In the genomic region with DNA sequence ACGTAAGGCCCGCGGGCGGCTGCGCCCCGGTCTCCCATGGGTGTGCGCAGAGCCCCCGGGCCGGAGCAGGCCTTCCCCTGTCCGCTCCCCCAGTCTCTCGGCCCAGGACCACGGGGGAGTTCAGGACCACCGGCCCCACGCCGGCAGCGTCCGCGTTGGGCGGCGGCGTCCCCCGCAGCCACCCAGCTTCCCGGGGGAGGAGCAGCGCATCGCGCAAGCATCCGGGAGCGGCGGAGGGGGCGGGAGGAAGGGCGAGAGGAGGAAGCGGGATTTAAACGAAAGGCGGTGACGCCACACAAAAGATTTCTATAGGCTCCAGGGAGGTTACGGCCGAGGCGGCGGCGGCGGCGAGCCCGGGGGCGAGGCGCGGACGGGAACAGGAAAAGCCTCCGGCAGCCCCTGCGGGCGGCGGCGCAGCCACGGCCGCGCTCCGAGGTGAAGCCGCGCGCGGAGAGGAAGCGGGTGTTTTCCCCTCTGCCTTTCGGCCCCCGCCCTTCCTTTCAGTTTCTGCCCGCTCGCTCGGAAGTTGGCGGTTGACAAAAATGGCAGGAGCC, we compare ENCODE assay signal across 1 cellular context.
A peak's percentile ranks its signal among the peaks of the same experiment; 100 is the strongest.
TF ChIP-seq lines count a peak whose summit lies in the region.

A gene (plus strand): TSS at position 298 of the 554 bp plus-strand sequence. CDS start 1,349 bp downstream, outside the sequence.

TF ChIP-seq in HepG2, 621 proteins besides CTCF, POLR2A, EP300 and RAD21 (continued from another document and continues in another):
- TF ChIP-seq, protein P1, sequence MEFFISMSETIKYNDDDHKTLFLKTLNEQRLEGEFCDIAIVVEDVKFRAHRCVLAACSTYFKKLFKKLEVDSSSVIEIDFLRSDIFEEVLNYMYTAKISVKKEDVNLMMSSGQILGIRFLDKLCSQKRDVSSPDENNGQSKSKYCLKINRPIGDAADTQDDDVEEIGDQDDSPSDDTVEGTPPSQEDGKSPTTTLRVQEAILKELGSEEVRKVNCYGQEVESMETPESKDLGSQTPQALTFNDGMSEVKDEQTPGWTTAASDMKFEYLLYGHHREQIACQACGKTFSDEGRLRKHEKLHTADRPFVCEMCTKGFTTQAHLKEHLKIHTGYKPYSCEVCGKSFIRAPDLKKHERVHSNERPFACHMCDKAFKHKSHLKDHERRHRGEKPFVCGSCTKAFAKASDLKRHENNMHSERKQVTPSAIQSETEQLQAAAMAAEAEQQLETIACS (CRISPR knock-in tag; IDR thresholded peaks at IDR 0.05) = peak; percentile 34; the same call in 1 of the 2 replicates
- TF ChIP-seq ZNF777 (CRISPR knock-in tag; IDR thresholded peaks at IDR 0.05) = no peak; the same call in 1 of the 2 replicates
- TF ChIP-seq NFATC3 (CRISPR knock-in tag; IDR thresholded peaks at IDR 0.05) = no peak
- TF ChIP-seq, protein P2, sequence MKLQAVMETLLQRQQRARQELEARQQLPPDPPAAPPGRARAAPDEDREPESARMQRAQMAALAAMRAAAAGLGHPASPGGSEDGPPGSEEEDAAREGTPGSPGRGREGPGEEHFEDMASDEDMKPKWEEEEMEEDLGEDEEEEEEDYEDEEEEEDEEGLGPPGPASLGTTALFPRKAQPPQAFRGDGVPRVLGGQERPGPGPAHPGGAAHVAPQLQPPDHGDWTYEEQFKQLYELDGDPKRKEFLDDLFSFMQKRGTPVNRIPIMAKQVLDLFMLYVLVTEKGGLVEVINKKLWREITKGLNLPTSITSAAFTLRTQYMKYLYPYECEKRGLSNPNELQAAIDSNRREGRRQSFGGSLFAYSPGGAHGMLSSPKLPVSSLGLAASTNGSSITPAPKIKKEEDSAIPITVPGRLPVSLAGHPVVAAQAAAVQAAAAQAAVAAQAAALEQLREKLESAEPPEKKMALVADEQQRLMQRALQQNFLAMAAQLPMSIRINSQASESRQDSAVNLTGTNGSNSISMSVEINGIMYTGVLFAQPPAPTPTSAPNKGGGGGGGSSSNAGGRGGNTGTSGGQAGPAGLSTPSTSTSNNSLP (IDR thresholded peaks at IDR 0.05; ENCODE audit: low read depth, low read length) = no peak
- TF ChIP-seq MATR3 (CRISPR knock-in tag; IDR thresholded peaks at IDR 0.05) = no peak
- no peak for TF ChIP-seq FLYWCH1 (CRISPR knock-in tag; IDR thresholded peaks at IDR 0.05)
- 0 out of 2 replicates have a peak, but pooled peaks have one; percentile 32 for TF ChIP-seq ZSCAN31 (CRISPR knock-in tag; IDR thresholded peaks at IDR 0.05; ENCODE audit: low read depth)
- no peak for TF ChIP-seq U2AF1 (optimal IDR thresholded peaks at IDR 0.05; ENCODE audit: low read depth, low read length)
- no peak for TF ChIP-seq TEAD2 (CRISPR knock-in tag; IDR thresholded peaks at IDR 0.05)
- no peak for TF ChIP-seq NFE2 (CRISPR knock-in tag; IDR thresholded peaks at IDR 0.05)
- TF ChIP-seq ZNF441 (CRISPR knock-in tag; IDR thresholded peaks at IDR 0.05; ENCODE audit: borderline replicate concordance) = no peak; the same call in 1 of the 2 replicates
- TF ChIP-seq DR1 (CRISPR knock-in tag; IDR thresholded peaks at IDR 0.05) = peak; percentile 46; the same call in 1 of the 2 replicates
- TF ChIP-seq, protein P3, sequence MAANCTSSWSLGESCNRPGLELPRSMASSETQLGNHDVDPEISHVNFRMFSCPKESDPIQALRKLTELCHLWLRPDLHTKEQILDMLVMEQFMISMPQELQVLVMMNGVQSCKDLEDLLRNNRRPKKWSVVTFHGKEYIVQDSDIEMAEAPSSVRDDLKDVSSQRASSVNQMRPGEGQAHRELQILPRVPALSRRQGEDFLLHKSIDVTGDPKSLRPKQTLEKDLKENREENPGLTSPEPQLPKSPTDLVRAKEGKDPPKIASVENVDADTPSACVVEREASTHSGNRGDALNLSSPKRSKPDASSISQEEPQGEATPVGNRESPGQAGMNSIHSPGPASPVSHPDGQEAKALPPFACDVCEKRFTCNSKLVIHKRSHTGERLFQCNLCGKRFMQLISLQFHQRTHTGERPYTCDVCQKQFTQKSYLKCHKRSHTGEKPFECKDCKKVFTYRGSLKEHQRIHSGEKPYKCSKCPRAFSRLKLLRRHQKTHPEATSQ (CRISPR knock-in tag; IDR thresholded peaks at IDR 0.05; ENCODE audit: borderline replicate concordance) = no peak; the same call in 1 of the 2 replicates
- TF ChIP-seq GABPA (IDR thresholded peaks at IDR 0.05; ENCODE audit: low read depth, low read length) = peak; percentile 46
- peak; percentile 54; the same call in 1 of the 2 replicates for TF ChIP-seq GABPA (CRISPR knock-in tag; IDR thresholded peaks at IDR 0.05; ENCODE audit: low read depth)
- TF ChIP-seq, protein P4, sequence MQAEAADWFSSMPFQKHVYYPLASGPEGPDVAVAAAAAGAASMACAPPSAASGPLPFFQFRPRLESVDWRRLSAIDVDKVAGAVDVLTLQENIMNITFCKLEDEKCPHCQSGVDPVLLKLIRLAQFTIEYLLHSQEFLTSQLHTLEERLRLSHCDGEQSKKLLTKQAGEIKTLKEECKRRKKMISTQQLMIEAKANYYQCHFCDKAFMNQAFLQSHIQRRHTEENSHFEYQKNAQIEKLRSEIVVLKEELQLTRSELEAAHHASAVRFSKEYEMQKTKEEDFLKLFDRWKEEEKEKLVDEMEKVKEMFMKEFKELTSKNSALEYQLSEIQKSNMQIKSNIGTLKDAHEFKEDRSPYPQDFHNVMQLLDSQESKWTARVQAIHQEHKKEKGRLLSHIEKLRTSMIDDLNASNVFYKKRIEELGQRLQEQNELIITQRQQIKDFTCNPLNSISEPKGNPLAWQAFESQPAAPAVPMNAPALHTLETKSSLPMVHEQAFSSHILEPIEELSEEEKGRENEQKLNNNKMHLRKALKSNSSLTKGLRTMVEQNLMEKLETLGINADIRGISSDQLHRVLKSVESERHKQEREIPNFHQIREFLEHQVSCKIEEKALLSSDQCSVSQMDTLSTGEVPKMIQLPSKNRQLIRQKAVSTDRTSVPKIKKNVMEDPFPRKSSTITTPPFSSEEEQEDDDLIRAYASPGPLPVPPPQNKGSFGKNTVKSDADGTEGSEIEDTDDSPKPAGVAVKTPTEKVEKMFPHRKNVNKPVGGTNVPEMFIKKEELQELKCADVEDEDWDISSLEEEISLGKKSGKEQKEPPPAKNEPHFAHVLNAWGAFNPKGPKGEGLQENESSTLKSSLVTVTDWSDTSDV (CRISPR knock-in tag; IDR thresholded peaks at IDR 0.05) = no peak; the same call in 1 of the 2 replicates
- no peak for TF ChIP-seq SCMH1 (CRISPR knock-in tag; IDR thresholded peaks at IDR 0.05; ENCODE audit: borderline replicate concordance)
- TF ChIP-seq KLF15 (CRISPR knock-in tag; IDR thresholded peaks at IDR 0.05; ENCODE audit: borderline replicate concordance) = no peak
- TF ChIP-seq, protein P5, sequence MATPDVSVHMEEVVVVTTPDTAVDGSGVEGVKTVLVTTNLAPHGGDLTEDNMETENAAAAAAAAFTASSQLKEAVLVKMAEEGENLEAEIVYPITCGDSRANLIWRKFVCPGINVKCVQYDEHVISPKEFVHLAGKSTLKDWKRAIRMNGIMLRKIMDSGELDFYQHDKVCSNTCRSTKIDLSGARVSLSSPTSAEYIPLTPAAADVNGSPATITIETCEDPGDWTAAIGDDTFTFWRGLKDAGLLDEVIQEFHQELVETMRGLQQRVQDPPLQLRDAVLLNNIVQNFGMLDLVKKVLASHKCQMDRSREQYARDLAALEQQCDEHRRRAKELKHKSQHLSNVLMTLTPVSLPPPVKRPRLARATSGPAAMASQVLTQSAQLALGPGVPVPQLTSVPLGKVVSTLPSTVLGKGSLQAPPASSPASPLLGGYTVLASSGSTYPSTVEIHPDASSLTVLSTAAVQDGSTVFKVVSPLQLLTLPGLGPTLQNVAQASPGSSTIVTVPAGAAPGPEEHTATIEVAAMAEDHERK (CRISPR knock-in tag; IDR thresholded peaks at IDR 0.05; ENCODE audit: low read depth) = no peak
- no peak for TF ChIP-seq PCBP2 (optimal IDR thresholded peaks at IDR 0.05; ENCODE audit: low read depth, low read length, poor library complexity, severe bottlenecking)
- TF ChIP-seq ARNTL (CRISPR knock-in tag; IDR thresholded peaks at IDR 0.05) = no peak
- TF ChIP-seq, protein P6, sequence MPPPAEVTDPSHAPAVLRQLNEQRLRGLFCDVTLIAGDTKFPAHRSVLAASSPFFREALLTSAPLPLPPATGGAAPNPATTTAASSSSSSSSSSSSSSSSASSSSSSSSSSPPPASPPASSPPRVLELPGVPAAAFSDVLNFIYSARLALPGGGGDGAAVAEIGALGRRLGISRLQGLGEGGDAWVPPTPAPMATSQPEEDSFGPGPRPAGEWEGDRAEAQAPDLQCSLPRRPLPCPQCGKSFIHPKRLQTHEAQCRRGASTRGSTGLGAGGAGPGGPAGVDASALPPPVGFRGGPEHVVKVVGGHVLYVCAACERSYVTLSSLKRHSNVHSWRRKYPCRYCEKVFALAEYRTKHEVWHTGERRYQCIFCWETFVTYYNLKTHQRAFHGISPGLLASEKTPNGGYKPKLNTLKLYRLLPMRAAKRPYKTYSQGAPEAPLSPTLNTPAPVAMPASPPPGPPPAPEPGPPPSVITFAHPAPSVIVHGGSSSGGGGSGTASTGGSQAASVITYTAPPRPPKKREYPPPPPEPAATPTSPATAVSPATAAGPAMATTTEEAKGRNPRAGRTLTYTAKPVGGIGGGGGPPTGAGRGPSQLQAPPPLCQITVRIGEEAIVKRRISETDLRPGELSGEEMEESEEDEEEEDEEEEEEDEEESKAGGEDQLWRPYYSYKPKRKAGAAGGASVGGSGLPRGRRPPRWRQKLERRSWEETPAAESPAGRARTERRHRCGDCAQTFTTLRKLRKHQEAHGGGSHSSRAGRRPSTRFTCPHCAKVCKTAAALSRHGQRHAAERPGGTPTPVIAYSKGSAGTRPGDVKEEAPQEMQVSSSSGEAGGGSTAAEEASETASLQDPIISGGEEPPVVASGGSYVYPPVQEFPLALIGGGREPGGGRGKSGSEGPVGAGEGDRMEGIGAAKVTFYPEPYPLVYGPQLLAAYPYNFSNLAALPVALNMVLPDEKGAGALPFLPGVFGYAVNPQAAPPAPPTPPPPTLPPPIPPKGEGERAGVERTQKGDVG (CRISPR knock-in tag; IDR thresholded peaks at IDR 0.05; ENCODE audit: borderline replicate concordance) = no peak
- TF ChIP-seq DPF2 (CRISPR knock-in tag; IDR thresholded peaks at IDR 0.05; ENCODE audit: borderline replicate concordance, low read depth) = no peak
- no peak for TF ChIP-seq ADNP (CRISPR knock-in tag; IDR thresholded peaks at IDR 0.05)
- no peak for TF ChIP-seq SOX13 (IDR thresholded peaks at IDR 0.05)
- TF ChIP-seq SOX13 (CRISPR knock-in tag; conservative IDR thresholded peaks at IDR 0.05 in 1 of 2, IDR thresholded peaks at IDR 0.05 in 1 of 2) = peak in 1 of 2 experiments; percentile 61; a peak in 2 of 4 replicates
- TF ChIP-seq SMAD1 (CRISPR knock-in tag; IDR thresholded peaks at IDR 0.05; ENCODE audit: borderline replicate concordance, low read depth) = no peak
- TF ChIP-seq ZNF746 (CRISPR knock-in tag; IDR thresholded peaks at IDR 0.05) = peak; percentile 63; the same call in 1 of the 2 replicates
- no peak for TF ChIP-seq ZNF562 (CRISPR knock-in tag; IDR thresholded peaks at IDR 0.05; ENCODE audit: borderline replicate concordance)
- TF ChIP-seq, protein P7, sequence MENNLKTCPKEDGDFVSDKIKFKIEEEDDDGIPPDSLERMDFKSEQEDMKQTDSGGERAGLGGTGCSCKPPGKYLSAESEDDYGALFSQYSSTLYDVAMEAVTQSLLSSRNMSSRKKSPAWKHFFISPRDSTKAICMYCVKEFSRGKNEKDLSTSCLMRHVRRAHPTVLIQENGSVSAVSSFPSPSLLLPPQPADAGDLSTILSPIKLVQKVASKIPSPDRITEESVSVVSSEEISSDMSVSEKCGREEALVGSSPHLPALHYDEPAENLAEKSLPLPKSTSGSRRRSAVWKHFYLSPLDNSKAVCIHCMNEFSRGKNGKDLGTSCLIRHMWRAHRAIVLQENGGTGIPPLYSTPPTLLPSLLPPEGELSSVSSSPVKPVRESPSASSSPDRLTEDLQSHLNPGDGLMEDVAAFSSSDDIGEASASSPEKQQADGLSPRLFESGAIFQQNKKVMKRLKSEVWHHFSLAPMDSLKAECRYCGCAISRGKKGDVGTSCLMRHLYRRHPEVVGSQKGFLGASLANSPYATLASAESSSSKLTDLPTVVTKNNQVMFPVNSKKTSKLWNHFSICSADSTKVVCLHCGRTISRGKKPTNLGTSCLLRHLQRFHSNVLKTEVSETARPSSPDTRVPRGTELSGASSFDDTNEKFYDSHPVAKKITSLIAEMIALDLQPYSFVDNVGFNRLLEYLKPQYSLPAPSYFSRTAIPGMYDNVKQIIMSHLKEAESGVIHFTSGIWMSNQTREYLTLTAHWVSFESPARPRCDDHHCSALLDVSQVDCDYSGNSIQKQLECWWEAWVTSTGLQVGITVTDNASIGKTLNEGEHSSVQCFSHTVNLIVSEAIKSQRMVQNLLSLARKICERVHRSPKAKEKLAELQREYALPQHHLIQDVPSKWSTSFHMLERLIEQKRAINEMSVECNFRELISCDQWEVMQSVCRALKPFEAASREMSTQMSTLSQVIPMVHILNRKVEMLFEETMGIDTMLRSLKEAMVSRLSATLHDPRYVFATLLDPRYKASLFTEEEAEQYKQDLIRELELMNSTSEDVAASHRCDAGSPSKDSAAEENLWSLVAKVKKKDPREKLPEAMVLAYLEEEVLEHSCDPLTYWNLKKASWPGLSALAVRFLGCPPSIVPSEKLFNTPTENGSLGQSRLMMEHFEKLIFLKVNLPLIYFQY (CRISPR knock-in tag; IDR thresholded peaks at IDR 0.05; ENCODE audit: borderline replicate concordance) = no peak
- TF ChIP-seq, protein P8, sequence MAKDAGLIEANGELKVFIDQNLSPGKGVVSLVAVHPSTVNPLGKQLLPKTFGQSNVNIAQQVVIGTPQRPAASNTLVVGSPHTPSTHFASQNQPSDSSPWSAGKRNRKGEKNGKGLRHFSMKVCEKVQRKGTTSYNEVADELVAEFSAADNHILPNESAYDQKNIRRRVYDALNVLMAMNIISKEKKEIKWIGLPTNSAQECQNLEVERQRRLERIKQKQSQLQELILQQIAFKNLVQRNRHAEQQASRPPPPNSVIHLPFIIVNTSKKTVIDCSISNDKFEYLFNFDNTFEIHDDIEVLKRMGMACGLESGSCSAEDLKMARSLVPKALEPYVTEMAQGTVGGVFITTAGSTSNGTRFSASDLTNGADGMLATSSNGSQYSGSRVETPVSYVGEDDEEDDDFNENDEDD (CRISPR knock-in tag; IDR thresholded peaks at IDR 0.05; ENCODE audit: borderline replicate concordance) = peak; percentile 62; the same call in 1 of the 2 replicates
- TF ChIP-seq ZBTB38 (CRISPR knock-in tag; IDR thresholded peaks at IDR 0.05) = no peak
- no peak for TF ChIP-seq SMARCC2 (IDR thresholded peaks at IDR 0.05)
- TF ChIP-seq ZNF761 (CRISPR knock-in tag; conservative IDR thresholded peaks at IDR 0.05) = no peak
- TF ChIP-seq, protein P9, sequence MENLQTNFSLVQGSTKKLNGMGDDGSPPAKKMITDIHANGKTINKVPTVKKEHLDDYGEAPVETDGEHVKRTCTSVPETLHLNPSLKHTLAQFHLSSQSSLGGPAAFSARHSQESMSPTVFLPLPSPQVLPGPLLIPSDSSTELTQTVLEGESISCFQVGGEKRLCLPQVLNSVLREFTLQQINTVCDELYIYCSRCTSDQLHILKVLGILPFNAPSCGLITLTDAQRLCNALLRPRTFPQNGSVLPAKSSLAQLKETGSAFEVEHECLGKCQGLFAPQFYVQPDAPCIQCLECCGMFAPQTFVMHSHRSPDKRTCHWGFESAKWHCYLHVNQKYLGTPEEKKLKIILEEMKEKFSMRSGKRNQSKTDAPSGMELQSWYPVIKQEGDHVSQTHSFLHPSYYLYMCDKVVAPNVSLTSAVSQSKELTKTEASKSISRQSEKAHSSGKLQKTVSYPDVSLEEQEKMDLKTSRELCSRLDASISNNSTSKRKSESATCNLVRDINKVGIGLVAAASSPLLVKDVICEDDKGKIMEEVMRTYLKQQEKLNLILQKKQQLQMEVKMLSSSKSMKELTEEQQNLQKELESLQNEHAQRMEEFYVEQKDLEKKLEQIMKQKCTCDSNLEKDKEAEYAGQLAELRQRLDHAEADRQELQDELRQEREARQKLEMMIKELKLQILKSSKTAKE (CRISPR knock-in tag; IDR thresholded peaks at IDR 0.05; ENCODE audit: borderline replicate concordance) = peak; percentile 58
- TF ChIP-seq ZNF263 (CRISPR knock-in tag; IDR thresholded peaks at IDR 0.05) = no peak; the same call in 1 of the 2 replicates
- TF ChIP-seq GATA4 (IDR thresholded peaks at IDR 0.05; ENCODE audit: borderline replicate concordance, low read depth) = peak; percentile 29; the same call in 1 of the 2 replicates
- no peak for TF ChIP-seq ATF1 (CRISPR knock-in tag; IDR thresholded peaks at IDR 0.05)
- TF ChIP-seq ZBTB20 (CRISPR knock-in tag; IDR thresholded peaks at IDR 0.05; ENCODE audit: borderline replicate concordance, low read depth) = no peak
